8 cellular contexts compared by ENCODE assay signal in the genomic region with DNA sequence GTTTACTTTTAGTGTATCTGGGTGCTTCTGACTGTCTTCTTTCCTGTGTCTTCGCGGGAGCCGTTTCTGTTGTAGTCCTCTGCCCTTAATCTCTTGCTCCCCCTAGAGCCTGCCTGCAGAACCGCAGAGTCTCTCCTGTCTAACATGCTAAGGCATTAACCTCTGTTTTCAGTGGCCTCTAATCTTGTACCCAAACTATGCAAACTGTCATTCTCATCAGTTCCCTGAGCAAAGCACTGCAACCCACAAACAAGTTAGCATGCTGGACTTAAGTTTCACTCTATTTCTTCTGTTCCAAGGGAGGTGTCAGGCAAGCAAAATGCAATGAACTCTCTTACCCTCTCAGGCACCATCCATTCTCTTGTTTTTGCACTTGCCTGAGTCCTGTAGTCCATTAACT.
DNase-seq lines count a peak whose midpoint lies in the region; ATAC-seq and TF ChIP-seq lines count a peak whose summit lies in the region.

No MANE protein-coding gene starts in this region.

- peaks cover 8 to 53% (median 12%) of the 10 kb centered on the region in 3 donors for H3K36me3 Mint-ChIP-seq in CD8-positive, alpha-beta memory T cell

- H3K4me3 ChIP-seq in BJ (ENCODE audit: low read depth, low read length) = no peak overlapping the region
- no peak overlapping the region for H3K4me3 ChIP-seq in IMR-90 (ENCODE audit: insufficient read depth, low read depth, low read length)
- H3K4me3 ChIP-seq in adrenal gland = no peak overlapping the region
- H3K4me3 ChIP-seq in CD8-positive, alpha-beta memory T cell (ENCODE audit: low read length) = no peak overlapping the region

- H3K9me1 ChIP-seq in IMR-90 (ENCODE audit: insufficient read depth, low read length) = no peaks in the 10 kb centered on the region

- 13% methylated on average over 1 of the region's 4 CpGs; no CpG with 5 or more reads in 1 of the 2 experiments for WGBS in IMR-90 (ENCODE audit: extremely low coverage in 2 of 2, insufficient read length in 1 of 2), 2 experiments
- 30 to 35% (median 31%) methylated on average over 4 of the region's 4 CpGs for WGBS in adrenal gland, 4 donors

- H3K9me3 Mint-ChIP-seq in CD8-positive, alpha-beta memory T cell = peaks cover 41 to 67% (median 49%) of the 10 kb centered on the region in 5 donors

- H3K4me1 Mint-ChIP-seq in CD8-positive, alpha-beta memory T cell = no peaks in the 10 kb centered on the region

- H2BK20ac ChIP-seq in IMR-90 (ENCODE audit: low read depth, low read length) = no peak overlapping the region

- no peak overlapping the region for H2AK5ac ChIP-seq in IMR-90 (ENCODE audit: low read depth, low read length)

- intact Hi-C loops in IMR-90 (cut with micrococcal nuclease) = loop anchor here (1.0 to 10.0 kb wide), 3 partner anchors 296 to 732 kb away; no protein-coding TSS in a partner anchor
- intact Hi-C loops in adrenal gland (cut with DNase I) = no loop called here

- no peaks in the 10 kb centered on the region for H3K79me1 ChIP-seq in IMR-90 (ENCODE audit: low read depth in 1 of 2, low read length in 2 of 2)

- in situ Hi-C loops in IMR-90 (cut with MboI; ENCODE audit: low sequenced_read_pairs) = loop anchor here (25.0 kb wide), 1 partner anchor 402 kb away; no protein-coding TSS in a partner anchor

- no peak overlapping the region; the same call in 1 of the 2 replicates for H3K4me2 ChIP-seq in IMR-90 (ENCODE audit: low read depth, low read length)

- no peaks in the 10 kb centered on the region; the same call in 1 of the 2 replicates for H3K27me3 ChIP-seq in BJ (ENCODE audit: control insufficient read depth, insufficient read depth, low read length)
- H3K27me3 ChIP-seq in IMR-90 (ENCODE audit: control insufficient read depth, insufficient read depth, low read length) = no peaks in the 10 kb centered on the region
- H3K27me3 ChIP-seq in adrenal gland = no peaks in the 10 kb centered on the region
- H3K27me3 ChIP-seq in CD8-positive, alpha-beta memory T cell (ENCODE audit: insufficient read depth, low read length, poor library complexity, severe bottlenecking) = no peaks in the 10 kb centered on the region

- TF ChIP-seq POLR2A in IMR-90 (IDR thresholded peaks at IDR 0.05; ENCODE audit: low read depth, low read length) = no peak
- no peak for TF ChIP-seq POLR2A in adrenal gland (IDR thresholded peaks at IDR 0.05)

- H3K9me3 ChIP-seq in IMR-90 (ENCODE audit: control insufficient read depth, insufficient read depth, low read length) (no peaks in the 10 kb centered on the region), adrenal gland (replicated peaks in 1 of 3) (no peaks in the 10 kb centered on the region)
- H3K9me3 ChIP-seq in CD8-positive, alpha-beta memory T cell (ENCODE audit: low read length) = no peaks in the 10 kb centered on the region

- no peaks in the 10 kb centered on the region for H3K27me3 Mint-ChIP-seq in CD8-positive, alpha-beta memory T cell

- no peak overlapping the region for H3K18ac ChIP-seq in IMR-90 (ENCODE audit: low read depth, low read length)

- H3K4ac ChIP-seq in IMR-90 (ENCODE audit: low read depth, low read length) = no peak overlapping the region

- H4K20me1 ChIP-seq in IMR-90 (ENCODE audit: insufficient read depth, low read length) = no peaks in the 10 kb centered on the region

- POLR2A ChIA-PET in BJ (lab: Charles Lee) (no interaction called here), IMR-90 (lab: Charles Lee; ENCODE audit: unreplicated experiment) (no interaction called here)
- POLR2A ChIA-PET in CD8-positive, alpha-beta memory T cell (lab: Charles Lee) = no interaction called here

- BruUV-seq in IMR-90 (replicated peaks; lab: Mats Ljungman, UMichigan) = no TSS peak

- H2AK9ac ChIP-seq in IMR-90 (replicated peaks; ENCODE audit: low read depth, low read length, poor library complexity) = no peak overlapping the region

- H3K4me3 Mint-ChIP-seq in CD8-positive, alpha-beta memory T cell = peak overlapping the region in 1 of 7 donors; percentile 43

- TF ChIP-seq RAD21 in IMR-90 (IDR thresholded peaks at IDR 0.05; ENCODE audit: low read length) = peak; percentile 66

- H4K91ac ChIP-seq in IMR-90 (ENCODE audit: insufficient read depth, low read depth, low read length) = no peak overlapping the region

- H3K36me3 ChIP-seq in BJ (ENCODE audit: control insufficient read depth, insufficient read depth, low read length) (no peaks in the 10 kb centered on the region), IMR-90 (ENCODE audit: control insufficient read depth, insufficient read depth, low read length) (no peaks in the 10 kb centered on the region), adrenal gland (replicated peaks in 1 of 2) (no peaks in the 10 kb centered on the region)
- H3K36me3 ChIP-seq in CD8-positive, alpha-beta memory T cell (ENCODE audit: insufficient read depth, low read length) = no peaks in the 10 kb centered on the region

- CTCF ChIA-PET in BJ (lab: Yijun Ruan, JAX) (interaction anchor here (0.9 to 1.8 kb wide), 3 partner anchors 20 to 732 kb away, joined by 3 to 6 read pairs (median 4); no protein-coding TSS in a partner anchor), IMR-90 (lab: Yijun Ruan, JAX) (no interaction called here)
- CTCF ChIA-PET in CD8-positive, alpha-beta memory T cell (lab: Charles Lee) = no interaction called here

- H3K27ac ChIP-seq in IMR-90 (ENCODE audit: insufficient read depth, low read length) (no peak overlapping the region), adrenal gland (no peak overlapping the region)
- no peak overlapping the region for H3K27ac ChIP-seq in CD8-positive, alpha-beta memory T cell (ENCODE audit: low read depth, low read length)

- dilution Hi-C loops in IMR-90 (cut with HindIII; ENCODE audit: low sequenced_read_pairs, unreplicated experiment) = no loop called here

- H2BK15ac ChIP-seq in IMR-90 (ENCODE audit: low read depth, low read length) = no peak overlapping the region

- no peak overlapping the region for H2BK5ac ChIP-seq in IMR-90 (ENCODE audit: low read depth, low read length, poor library complexity, severe bottlenecking)

- H2AFZ ChIP-seq in IMR-90 (replicated peaks; ENCODE audit: low read length, poor library complexity) = no peak overlapping the region

- H2BK120ac ChIP-seq in IMR-90 (ENCODE audit: low read depth, low read length) = no peak overlapping the region

- H4K8ac ChIP-seq in IMR-90 (ENCODE audit: low read depth in 2 of 2, low read length in 2 of 2) = no peak overlapping the region

- H3K27ac Mint-ChIP-seq in CD8-positive, alpha-beta memory T cell = no peak overlapping the region

- no peak overlapping the region for H3K9ac ChIP-seq in IMR-90 (ENCODE audit: low read depth, low read length)

- H3K14ac ChIP-seq in IMR-90 (replicated peaks; ENCODE audit: low read depth, low read length) = no peak overlapping the region

- no peak overlapping the region for H4K5ac ChIP-seq in IMR-90 (ENCODE audit: low read depth, low read length)

- H3K4me1 ChIP-seq in IMR-90 (ENCODE audit: control insufficient read depth, insufficient read depth, low read length) (no peaks in the 10 kb centered on the region), adrenal gland (replicated peaks in 1 of 2) (no peaks in the 10 kb centered on the region)
- H3K4me1 ChIP-seq in CD8-positive, alpha-beta memory T cell (ENCODE audit: insufficient read depth, low read length) = no peaks in the 10 kb centered on the region

- H3K23ac ChIP-seq in IMR-90 (ENCODE audit: low read depth, low read length) = no peak overlapping the region

- TF ChIP-seq CTCF in BJ (IDR thresholded peaks at IDR 0.05; ENCODE audit: insufficient read depth, low read depth, low read length) = peak; percentile 95
- TF ChIP-seq CTCF in IMR-90 (conservative IDR thresholded peaks at IDR 0.05; ENCODE audit: low read depth, low read length) = peak; percentile 65
- peak in 4 of 6 experiments; percentile 23 to 38 (median 34) for TF ChIP-seq CTCF in adrenal gland (IDR thresholded peaks at IDR 0.05)

- ATAC-seq in GM19043 (IDR thresholded peaks at IDR 0.05; ENCODE audit: low read depth, unreplicated experiment) (peak; percentile 59), IMR-90 (ENCODE audit: low read depth) (peak; percentile 94), left lobe of liver (peak; percentile 99)

- H3K56ac ChIP-seq in IMR-90 (ENCODE audit: extremely low read depth, insufficient read depth, low read length) = no peak overlapping the region

- DNase-seq in BJ (ENCODE audit: low read depth) (no peak), IMR-90 (peak; percentile 44), adrenal gland (peak in 4 of 7 donors; percentile 12 to 25 (median 18)), left lobe of liver (ENCODE audit: low spot score) (peak; percentile 53), NCI-H1930 (lab: John Stamatoyannopoulos, UW) (no peak), NCI-H345 (lab: John Stamatoyannopoulos, UW) (no peak)
- no peak for DNase-seq in CD8-positive, alpha-beta memory T cell

TF ChIP-seq in IMR-90, 13 proteins besides CTCF, POLR2A, EP300 and RAD21:
- TF ChIP-seq RCOR1 (IDR thresholded peaks at IDR 0.05; ENCODE audit: insufficient replicate concordance, low read length) (no peak), SMC3 (IDR thresholded peaks at IDR 0.05; ENCODE audit: low read depth, low read length) (peak; percentile 52)

Comparison
In these comparisons a context has a peak if more than half of its experiments do, and no peak if none do; other contexts are left out.
1. DNase-seq: peak in IMR-90 (single experiment), adrenal gland (4 of 7) and left lobe of liver (single experiment); none in BJ (single experiment), NCI-H1930 (0 of 2), CD8-positive, alpha-beta memory T cell (0 of 5) and NCI-H345 (single experiment).
2. CTCF ChIP-seq: peak in every context shown above with its lines; median percentile 95 in BJ; 65 in IMR-90; 34 in adrenal gland.
3. Peak in every context shown above with its lines, with median percentiles within 50 percentile points of each other: ATAC-seq.